Comparison of ENCODE assay signal across 8 cellular contexts in genomic region chr3:149512073-149512782, GRCh38. TPM values are rescaled to one million over a fixed set of nuclear protein-coding genes. Genes with fewer than 3 reads are reported as not detected.
A peak's percentile ranks its signal among the peaks of the same experiment; 100 is the strongest.
DNase-seq lines count a peak whose midpoint lies in the region; ATAC-seq and TF ChIP-seq lines count a peak whose summit lies in the region.

No MANE protein-coding gene starts in this region.

- peak; percentile 87 for TF ChIP-seq RAD21 in neural cell (conservative IDR thresholded peaks at IDR 0.05)

- no peaks in the 10 kb centered on the region for H3K27me3 ChIP-seq in neural cell (ENCODE audit: insufficient read depth, low read depth, low read length)

- no peaks in the 10 kb centered on the region for H3K9me2 ChIP-seq in neural cell (ENCODE audit: insufficient read depth, low read length)

- DNase-seq in CD1c-positive myeloid dendritic cell (ENCODE audit: extremely low spot score) (peak; percentile 38), NCI-H2029 treated with DMSO at 0.1 percent for 48 hours (lab: John Stamatoyannopoulos, UW) (peak; percentile 63), fibroblast of pulmonary artery (ENCODE audit: low read depth) (peak; percentile 76), GF-D8 (lab: John Stamatoyannopoulos, UW) (no peak)

- no peak for TF ChIP-seq EP300 in neural cell (conservative IDR thresholded peaks at IDR 0.05; ENCODE audit: poor library complexity, severe bottlenecking)

- no peaks in the 10 kb centered on the region for H3F3A ChIP-seq in neural cell (ENCODE audit: insufficient read depth, low read length, poor library complexity, severe bottlenecking)

- no peak overlapping the region for H2AFZ ChIP-seq in neural cell (ENCODE audit: low read depth, low read length)

- no peaks in the 10 kb centered on the region for H3K79me2 ChIP-seq in neural cell (replicated peaks; ENCODE audit: insufficient read depth, low read length)

- ATAC-seq in GM18508 (IDR thresholded peaks at IDR 0.05; ENCODE audit: insufficient read depth, unreplicated experiment) (peak; percentile 66), HG02885 (IDR thresholded peaks at IDR 0.05; ENCODE audit: poor library complexity, unreplicated experiment) (peak; percentile 85)

- TF ChIP-seq CTCF in VCaP (conservative IDR thresholded peaks at IDR 0.05) (peak; percentile 93), fibroblast of pulmonary artery (IDR thresholded peaks at IDR 0.05; ENCODE audit: low read length, missing control alignments) (peak; percentile 65), neural cell (IDR thresholded peaks at IDR 0.05; ENCODE audit: poor library complexity, severe bottlenecking) (peak; percentile 86)

- no peak overlapping the region for H3K4me2 ChIP-seq in neural cell (ENCODE audit: low read length)

- no peaks in the 10 kb centered on the region for H3K9me3 ChIP-seq in neural cell (ENCODE audit: low read length)

- no peaks in the 10 kb centered on the region for H3K36me3 ChIP-seq in neural cell (ENCODE audit: insufficient read depth, low read length)

- no peak overlapping the region for H3K4me3 ChIP-seq in fibroblast of pulmonary artery (replicated peaks; ENCODE audit: low read depth, low read length)
- H3K4me3 ChIP-seq in neural cell (ENCODE audit: low read length) = peak overlapping the region; percentile 34

- H4K20me1 ChIP-seq in neural cell (ENCODE audit: insufficient read depth) = no peaks in the 10 kb centered on the region

- H3K27ac ChIP-seq in VCaP = no peak overlapping the region
- H3K27ac ChIP-seq in neural cell (ENCODE audit: low read length) = no peak overlapping the region

- no peak overlapping the region for H3K9ac ChIP-seq in neural cell (ENCODE audit: low read length)

TF ChIP-seq in neural cell, 6 proteins besides CTCF, POLR2A, EP300 and RAD21:
- peak; percentile 79 for TF ChIP-seq SMC3 (conservative IDR thresholded peaks at IDR 0.05; ENCODE audit: poor library complexity)
- no peak for TF ChIP-seq EZH2 (IDR thresholded peaks at IDR 0.05; ENCODE audit: borderline replicate concordance, insufficient read depth, low read length, poor library complexity, severe bottlenecking)

RNA-seq across cellular contexts. Expression of gene TM4SF4, which starts 37.7 kb away (rescaled TPM):
- 0.30 TPM in 1 of 2 replicates, not detected in the other for polyA plus RNA-seq in neural cell
- not detected in 2 replicates for polyA minus RNA-seq in neural cell
